In the genomic region with DNA sequence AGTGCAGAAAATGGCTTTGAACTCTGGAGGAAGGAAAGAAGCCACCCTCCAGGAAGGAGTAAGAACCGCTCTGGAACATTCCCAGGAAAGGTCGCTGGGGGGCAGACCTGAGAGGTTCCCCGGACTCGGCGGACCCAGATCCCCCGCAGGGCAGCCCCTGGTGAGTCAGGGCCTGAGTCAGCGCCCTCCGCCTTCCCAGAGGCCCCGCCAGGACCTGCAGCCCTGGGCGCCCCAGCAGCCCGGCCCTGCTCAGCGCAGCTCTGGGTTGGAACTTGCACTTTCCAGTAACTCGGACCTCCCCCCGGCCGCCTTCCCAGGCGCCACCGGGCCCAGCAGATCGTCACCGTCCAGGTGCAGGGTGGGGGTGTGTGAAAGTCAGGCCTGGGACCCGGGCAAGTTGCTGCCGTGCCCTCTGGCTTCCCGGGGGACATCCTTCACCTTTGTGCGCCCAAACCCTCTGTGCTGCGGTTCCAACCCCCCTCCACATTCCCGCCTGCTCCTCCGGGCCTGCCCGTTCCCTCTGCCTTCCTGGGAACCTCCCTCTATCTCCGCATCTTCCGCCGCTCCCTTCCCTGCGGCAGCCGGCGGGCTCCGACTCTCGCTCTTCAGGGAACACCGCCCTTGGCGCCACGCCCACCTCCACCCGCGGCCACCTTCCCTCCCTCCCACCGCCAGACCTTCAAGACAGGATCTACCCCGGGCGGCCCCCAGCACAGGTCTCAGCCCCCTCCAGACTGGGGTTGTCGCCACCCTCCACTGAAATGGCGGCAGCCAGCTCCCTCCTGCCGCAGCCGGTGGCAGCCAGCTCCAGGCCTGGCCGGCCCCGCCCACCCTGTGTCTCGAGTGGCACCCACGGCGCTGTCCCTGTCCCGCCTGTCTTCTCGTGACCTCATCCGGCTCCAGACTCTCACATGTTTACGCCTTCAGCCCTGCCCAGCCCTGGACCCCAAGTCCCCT, we compare ENCODE assay signal across 8 cellular contexts. TPM values are rescaled to one million over a fixed set of nuclear protein-coding genes. Genes with fewer than 3 reads are reported as not detected.
DNase-seq lines count a peak whose midpoint lies in the region; ATAC-seq, FAIRE-seq and TF ChIP-seq lines count a peak whose summit lies in the region.

No MANE protein-coding gene starts in this region.

- H3K9me3 Mint-ChIP-seq in activated T-cell treated with anti-CD3 and anti-CD28 coated beads, Interleukin-2, amount 50 U/mL, for 24 hours: peaks cover 10% of the 10 kb centered on the region

- H3K36me3 Mint-ChIP-seq in activated T-cell treated with anti-CD3 and anti-CD28 coated beads, Interleukin-2, amount 50 U/mL, for 24 hours (ENCODE audit: low read depth): peaks cover 1% of the 10 kb centered on the region

- ATAC-seq in GM19467 (IDR thresholded peaks at IDR 0.05; ENCODE audit: unreplicated experiment) (peak; percentile 78), PC-3 (peak; percentile 84)

- POLR2A ChIA-PET in PC-3 (lab: Charles Lee; ENCODE audit: unreplicated experiment): interaction anchor here (0.6 to 0.8 kb wide), 3 partner anchors 22 to 467 kb away, joined by 3 to 4 read pairs (median 4); no protein-coding TSS in a partner anchor

- CTCF ChIA-PET in PC-3 (lab: Charles Lee): interaction anchor here (0.6 to 2.9 kb wide), 4 partner anchors 22 to 103 kb away, joined by 3 to 13 read pairs (median 6); no protein-coding TSS in a partner anchor

- peak overlapping the region; percentile 85 for H3K4me3 Mint-ChIP-seq in activated T-cell treated with anti-CD3 and anti-CD28 coated beads, Interleukin-2, amount 50 U/mL, for 24 hours

- H3K4me3 ChIP-seq in PC-3 (ENCODE audit: low read length) (peak overlapping the region; percentile 68), muscle layer of colon (ENCODE audit: low read depth in 1 of 2, low read length in 2 of 2) (peak overlapping the region; percentile 46 to 77)

- FAIRE-seq in HTR-8/SVneo (lab: Jason Lieb, UNC): peak; percentile 87

- H3K27ac Mint-ChIP-seq in activated T-cell treated with anti-CD3 and anti-CD28 coated beads, Interleukin-2, amount 50 U/mL, for 24 hours: peak overlapping the region; percentile 89

- H3K4me1 Mint-ChIP-seq in activated T-cell treated with anti-CD3 and anti-CD28 coated beads, Interleukin-2, amount 50 U/mL, for 24 hours (ENCODE audit: low read depth): peaks cover 11% of the 10 kb centered on the region

- peak overlapping the region; percentile 58; the same call in 1 of the 2 replicates for H2AFZ ChIP-seq in PC-3 (ENCODE audit: low read length)

- no peaks in the 10 kb centered on the region for H4K20me1 ChIP-seq in PC-3 (ENCODE audit: low read length)

- H3K79me2 ChIP-seq in PC-3 (ENCODE audit: low read length): peaks cover 36% of the 10 kb centered on the region

- H3K36me3 ChIP-seq in PC-3 (ENCODE audit: low read depth, low read length) (no peaks in the 10 kb centered on the region), muscle layer of colon (ENCODE audit: insufficient read depth, low read length) (no peaks in the 10 kb centered on the region)

- peaks cover 59% of the 10 kb centered on the region for H3K4me1 ChIP-seq in PC-3 (ENCODE audit: insufficient read depth, low read length)
- peaks cover 16% of the 10 kb centered on the region for H3K4me1 ChIP-seq in muscle layer of colon (ENCODE audit: insufficient read depth, low read length)

- no peaks in the 10 kb centered on the region for H3K9me3 ChIP-seq in PC-3 (ENCODE audit: low read length)
- peaks cover 7% of the 10 kb centered on the region for H3K9me3 ChIP-seq in muscle layer of colon (ENCODE audit: low read length)

- TF ChIP-seq CTCF in PC-3 (conservative IDR thresholded peaks at IDR 0.05; ENCODE audit: low read depth, low read length): peak; percentile 68

- H3K27me3 Mint-ChIP-seq in activated T-cell treated with anti-CD3 and anti-CD28 coated beads, Interleukin-2, amount 50 U/mL, for 24 hours: no peaks in the 10 kb centered on the region

- intact Hi-C loops in PC-3 (cut with micrococcal nuclease): loop anchor here (1.0 to 5.0 kb wide), 2 partner anchors 23 to 39 kb away; no protein-coding TSS in a partner anchor

- H3K9ac ChIP-seq in PC-3 (ENCODE audit: low read length) (peak overlapping the region; percentile 92), muscle layer of colon (ENCODE audit: low read length) (peak overlapping the region; percentile 65)

- BruUV-seq in PC-3 (replicated peaks; lab: Mats Ljungman, UMichigan): TSS peak; percentile 40

- TF ChIP-seq POLR2A in erythroblast (IDR thresholded peaks at IDR 0.05; ENCODE audit: low read length): peak; percentile 70

- peak overlapping the region; percentile 99 for H3K27ac ChIP-seq in PC-3 (ENCODE audit: low read length)
- H3K27ac ChIP-seq in muscle layer of colon (ENCODE audit: low read depth, low read length): peak overlapping the region; percentile 97

- H3F3A ChIP-seq in PC-3 (ENCODE audit: low read length, unreplicated experiment): no peaks in the 10 kb centered on the region

- no peaks in the 10 kb centered on the region for H3K9me2 ChIP-seq in PC-3 (replicated peaks; ENCODE audit: low read length)

- H3K27me3 ChIP-seq in PC-3 (ENCODE audit: low read length) (no peaks in the 10 kb centered on the region), muscle layer of colon (ENCODE audit: control insufficient read depth in 1 of 2, insufficient read depth in 2 of 2, low read length in 2 of 2) (no peaks in the 10 kb centered on the region)

- peak overlapping the region; percentile 97 for H3K4me2 ChIP-seq in PC-3 (ENCODE audit: low read length)

- peak; percentile 98 for DNase-seq in COLO829 (ENCODE audit: low spot score)
- peak; percentile 93 for DNase-seq in HTR-8/SVneo (ENCODE audit: insufficient read length, low spot score)
- DNase-seq in PC-3: peak; percentile 96
- peak; percentile 94 for DNase-seq in activated T-cell treated with anti-CD3 and anti-CD28 coated beads, Interleukin-2, amount 50 U/mL, for 24 hours
- DNase-seq in erythroblast (lab: John Stamatoyannopoulos, UW): peak; percentile 83 to 94
- peak; percentile 96 for DNase-seq in stimulated activated CD8-positive, alpha-beta memory T cell treated with anti-CD3 and anti-CD28 coated beads, Interleukin-4, amount 100 ng/mL, for 48 hours

RNA-seq across cellular contexts. Expression of gene WNT7B, which starts 36.8 kb away (rescaled TPM):
- total RNA-seq in PC-3 (2014; rRNA removed): 42.0 and 73.1 TPM in 2 replicates

Comparison
In these comparisons a context has a peak if more than half of its experiments do, and no peak if none do; other contexts are left out.
1. Peak in every context shown above with its lines: DNase-seq, ATAC-seq, H3K4me3 ChIP-seq and H3K27ac ChIP-seq.